8 cellular contexts compared by ENCODE assay signal in the genomic region with DNA sequence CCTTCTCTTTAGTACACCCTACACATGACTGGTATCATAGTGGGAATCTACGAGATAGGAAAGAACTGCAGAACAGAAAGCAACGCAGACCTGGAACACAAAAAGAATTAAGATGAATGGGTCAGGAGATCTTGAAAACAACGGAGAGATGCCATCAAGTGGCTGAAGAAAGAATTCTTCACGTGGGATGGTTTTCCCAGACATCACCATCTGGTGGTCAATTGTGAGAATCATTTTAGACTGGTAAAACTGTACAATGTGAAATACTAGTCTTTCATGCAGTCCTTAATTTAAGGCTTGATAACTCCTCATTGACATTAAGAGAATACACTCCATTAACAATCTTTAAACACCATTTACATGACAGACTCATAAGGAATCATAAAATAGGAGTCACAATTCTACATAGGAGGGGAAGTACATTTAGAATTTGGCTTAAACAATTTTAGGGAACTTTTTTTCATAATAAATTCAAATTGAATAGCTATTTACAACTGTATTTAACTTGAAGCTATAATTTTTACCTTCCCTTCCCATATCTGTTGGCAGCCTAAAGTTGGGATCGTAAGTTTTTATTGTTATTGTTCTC.
DNase-seq lines count a peak whose midpoint lies in the region; ATAC-seq, FAIRE-seq and TF ChIP-seq lines count a peak whose summit lies in the region.

No MANE protein-coding gene starts in this region.

- no peaks in the 10 kb centered on the region for H3K36me3 ChIP-seq in iPS DF 6.9 (ENCODE audit: control insufficient read depth, insufficient read depth, low read length)

- in situ Hi-C loops in GM13977 (cut with MboI; ENCODE audit: low pct_unique_long_range_greater_than_20kb, low sequenced_read_pairs, unreplicated experiment), result loop anchor here (25.0 kb wide), 1 partner anchor 613 kb away; no protein-coding TSS in a partner anchor
- in situ Hi-C loops in astrocyte of the cerebellum (cut with HindIII; ENCODE audit: low sequenced_read_pairs), result loop anchor here (25.0 kb wide), 1 partner anchor 613 kb away; no protein-coding TSS in a partner anchor

- no peak overlapping the region for H3K4me2 ChIP-seq in A549

- H3K4me1 ChIP-seq in A549 (no peaks in the 10 kb centered on the region), iPS DF 6.9 (ENCODE audit: control insufficient read depth, insufficient read depth, low read length) (no peaks in the 10 kb centered on the region; the same call in 1 of the 2 replicates)

- peak; percentile 55 to 73 for DNase-seq in A549 (ENCODE audit: low read depth in 1 of 2, low spot score in 1 of 2)
- peak; percentile 27 for DNase-seq in GM13977 (ENCODE audit: low spot score)
- peak; percentile 77 for DNase-seq in NCI-H2227 treated with DMSO at 0.1 percent for 48 hours (lab: John Stamatoyannopoulos, UW)
- DNase-seq in astrocyte of the cerebellum (ENCODE audit: low read depth), result peak; percentile 63
- DNase-seq in iPS DF 6.9 (ENCODE audit: low read depth, low spot score), result peak; percentile 41
- DNase-seq in stromal cell of bone marrow (ENCODE audit: low read depth), result peak; percentile 62
- no peak for DNase-seq in NCI-H128 (lab: John Stamatoyannopoulos, UW; ENCODE audit: unreplicated experiment)

- no peak overlapping the region for H3K4me3 ChIP-seq in A549
- no peak overlapping the region for H3K4me3 ChIP-seq in astrocyte of the cerebellum (ENCODE audit: low read depth, low read length)
- H3K4me3 ChIP-seq in iPS DF 6.9 (ENCODE audit: low read length), result no peak overlapping the region

- CTCF ChIA-PET in A549 (lab: Yijun Ruan, JAX), result interaction anchor here (0.6 to 5.4 kb wide), 22 partner anchors 9 to 779 kb away, joined by 3 to 114 read pairs (median 4); no protein-coding TSS in a partner anchor

- H3K27ac ChIP-seq in A549 (no peak overlapping the region), iPS DF 6.9 (ENCODE audit: low read length) (no peak overlapping the region)

- TF ChIP-seq EP300 in A549 (IDR thresholded peaks at IDR 0.05), result no peak

- ATAC-seq in A549, result peak; percentile 90
- ATAC-seq in HG02870 (IDR thresholded peaks at IDR 0.05; ENCODE audit: unreplicated experiment), result peak; percentile 94

- no peaks in the 10 kb centered on the region for H3K9me3 ChIP-seq in A549
- no peaks in the 10 kb centered on the region for H3K9me3 ChIP-seq in iPS DF 6.9 (ENCODE audit: control insufficient read depth, insufficient read depth, low read length)

- POLR2A ChIA-PET in A549 (lab: Yijun Ruan, JAX), result no interaction called here

- H3K27me3 ChIP-seq in iPS DF 6.9 (ENCODE audit: control insufficient read depth, insufficient read depth, low read length), result no peaks in the 10 kb centered on the region

- WGBS in A549 (ENCODE audit: missing lambda C conversion rate), result under 1% methylated on average over 5 of the region's 5 CpGs
- WGBS in iPS DF 6.9 (ENCODE audit: insufficient coverage, insufficient read length), result no CpG with 5 or more reads among the region's 5 CpGs

- TF ChIP-seq RAD21 in A549 (conservative IDR thresholded peaks at IDR 0.05 in 1 of 2, IDR thresholded peaks at IDR 0.05 in 1 of 2), result peak; percentile 67

- peak; percentile 97 for FAIRE-seq in A549 (lab: Jason Lieb, UNC)

- peak; percentile 96 for TF ChIP-seq CTCF in A549 (IDR thresholded peaks at IDR 0.05)
- TF ChIP-seq CTCF in GM13977 (IDR thresholded peaks at IDR 0.05; ENCODE audit: extremely low read depth, insufficient read depth, missing control alignments), result peak; percentile 52
- peak; percentile 87 for TF ChIP-seq CTCF in astrocyte of the cerebellum (IDR thresholded peaks at IDR 0.05; ENCODE audit: low read depth, low read length, missing control alignments)

- TF ChIP-seq POLR2A in A549 (IDR thresholded peaks at IDR 0.05; ENCODE audit: low read length), result no peak

TF ChIP-seq in A549, 52 proteins besides CTCF, POLR2A, EP300 and RAD21:
- no peak for TF ChIP-seq KDM5A (IDR thresholded peaks at IDR 0.05)
- no peak for TF ChIP-seq NR3C1 (IDR thresholded peaks at IDR 0.05)
- TF ChIP-seq CBX2 (IDR thresholded peaks at IDR 0.05; ENCODE audit: borderline replicate concordance, low read depth), result no peak
- TF ChIP-seq RNF2 (IDR thresholded peaks at IDR 0.05; ENCODE audit: borderline replicate concordance, low read depth), result no peak
- peak; percentile 91 for TF ChIP-seq SMC3 (IDR thresholded peaks at IDR 0.05)
- TF ChIP-seq HOXA7 (CRISPR knock-in tag; IDR thresholded peaks at IDR 0.05), result no peak
- no peak for TF ChIP-seq HOXB13 (CRISPR knock-in tag; IDR thresholded peaks at IDR 0.05; ENCODE audit: low read depth)
- TF ChIP-seq, protein P1, sequence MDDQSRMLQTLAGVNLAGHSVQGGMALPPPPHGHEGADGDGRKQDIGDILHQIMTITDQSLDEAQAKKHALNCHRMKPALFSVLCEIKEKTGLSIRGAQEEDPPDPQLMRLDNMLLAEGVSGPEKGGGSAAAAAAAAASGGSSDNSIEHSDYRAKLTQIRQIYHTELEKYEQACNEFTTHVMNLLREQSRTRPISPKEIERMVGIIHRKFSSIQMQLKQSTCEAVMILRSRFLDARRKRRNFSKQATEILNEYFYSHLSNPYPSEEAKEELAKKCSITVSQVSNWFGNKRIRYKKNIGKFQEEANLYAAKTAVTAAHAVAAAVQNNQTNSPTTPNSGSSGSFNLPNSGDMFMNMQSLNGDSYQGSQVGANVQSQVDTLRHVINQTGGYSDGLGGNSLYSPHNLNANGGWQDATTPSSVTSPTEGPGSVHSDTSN (IDR thresholded peaks at IDR 0.05), result no peak
- no peak for TF ChIP-seq SREBF2 (IDR thresholded peaks at IDR 0.05)
- TF ChIP-seq FOSB (CRISPR knock-in tag; IDR thresholded peaks at IDR 0.05), result no peak
- TF ChIP-seq, protein P2, sequence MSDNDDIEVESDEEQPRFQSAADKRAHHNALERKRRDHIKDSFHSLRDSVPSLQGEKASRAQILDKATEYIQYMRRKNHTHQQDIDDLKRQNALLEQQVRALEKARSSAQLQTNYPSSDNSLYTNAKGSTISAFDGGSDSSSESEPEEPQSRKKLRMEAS (IDR thresholded peaks at IDR 0.05), result 0 out of 2 replicates have a peak, but pooled peaks have one; percentile 37
